Comparison of ENCODE assay signal across 26 cellular contexts in genomic region chr17:44147812-44148211, GRCh38. TPM values are rescaled to one million over a fixed set of nuclear protein-coding genes. Genes with fewer than 3 reads are reported as not detected.
"Had no signal": no experiment of that assay in that cellular context is flagged by ENCODE, and none has a peak within 500 bp of the region (broad histone marks: within the 10 kb centered on the region; RNA-seq: fewer than 3 reads in every experiment).

No MANE protein-coding gene starts in this region.

- H3K4me3 Mint-ChIP-seq: activated CD4-positive, alpha-beta T cell treated with anti-CD3 and anti-CD28 coated beads for 36 hours; activated T-cell treated with anti-CD3 and anti-CD28 coated beads, Interleukin-2, amount 50 U/mL, for 72 hours; nephron; stimulated activated naive B cell treated with anti-CD40 and anti-IgM and Interleukin-4, amounts not matched to agents 10 μg/mL and 1 μg/mL and 100 μg/mL, for 72 hours had no signal

- H3K9me3 ChIP-seq: left lung, neutrophil, transverse colon had no signal

- H3K9me3 Mint-ChIP-seq: activated naive CD4-positive, alpha-beta T cell treated with anti-CD3 and anti-CD28 coated beads, Interleukin-2, amount 50 U/mL, for 72 hours; activated T-cell treated with anti-CD3 and anti-CD28 coated beads, Interleukin-2, amount 50 U/mL, for 72 hours; nephron; stimulated activated naive B cell treated with anti-CD40 and anti-IgM and Interleukin-4, amounts not matched to agents 10 μg/mL and 1 μg/mL and 100 μg/mL, for 72 hours had no signal

- DNase-seq: activated CD4-positive, alpha-beta T cell treated with anti-CD3 and anti-CD28 coated beads for 36 hours; activated CD4-positive, CD25-positive, alpha-beta regulatory T cell; activated naive CD4-positive, alpha-beta T cell; activated T-cell treated with anti-CD3 and anti-CD28 coated beads for 4 hours; activated T-cell treated with anti-CD3 and anti-CD28 coated beads, Interleukin-2, amount 50 U/mL, for 72 hours; cerebellar nuclear complex; dorsolateral prefrontal cortex; effector memory CD4-positive, alpha-beta T cell; erythroblast; head of caudate nucleus; retina; stimulated activated CD4-positive, alpha-beta T cell treated with anti-CD3 and anti-CD28 coated beads, Interleukin-15, amount 100 ng/mL, for 24 hours; stimulated activated CD4-positive, alpha-beta T cell treated with anti-CD3 and anti-CD28 coated beads, Interleukin-2, amount 100 ng/mL, for 24 hours; stimulated activated naive B cell treated with anti-CD40 and anti-IgM and Interleukin-4, amounts not matched to agents 10 μg/mL and 1 μg/mL and 100 μg/mL, for 72 hours; transverse colon had no signal

- H3K27me3 Mint-ChIP-seq: activated CD4-positive, alpha-beta T cell treated with anti-CD3 and anti-CD28 coated beads for 36 hours; stimulated activated naive B cell treated with anti-CD40 and anti-IgM and Interleukin-4, amounts not matched to agents 10 μg/mL and 1 μg/mL and 100 μg/mL, for 72 hours had no signal

- H3K27ac Mint-ChIP-seq: activated CD4-positive, alpha-beta T cell treated with anti-CD3 and anti-CD28 coated beads for 36 hours; activated T-cell treated with anti-CD3 and anti-CD28 coated beads, Interleukin-2, amount 50 U/mL, for 72 hours; nephron; stimulated activated naive B cell treated with anti-CD40 and anti-IgM and Interleukin-4, amounts not matched to agents 10 μg/mL and 1 μg/mL and 100 μg/mL, for 72 hours had no signal

- ATAC-seq: activated CD4-positive, alpha-beta T cell treated with anti-CD3 and anti-CD28 coated beads for 36 hours; activated naive CD4-positive, alpha-beta T cell treated with anti-CD3 and anti-CD28 coated beads, Interleukin-2, amount 50 U/mL, for 72 hours; activated T-cell treated with anti-CD3 and anti-CD28 coated beads, Interleukin-2, amount 50 U/mL, for 72 hours; left lung; stimulated activated naive B cell treated with anti-CD40 and anti-IgM and Interleukin-4, amounts not matched to agents 10 μg/mL and 1 μg/mL and 100 μg/mL, for 72 hours had no signal

- H3K27ac ChIP-seq: coronary artery, dorsolateral prefrontal cortex, left lung, transverse colon had no signal

- H3K36me3 ChIP-seq: left lung, transverse colon had no signal

- H3K27me3 ChIP-seq: dorsolateral prefrontal cortex, left lung, neutrophil, transverse colon had no signal

- H3K4me3 ChIP-seq: coronary artery, dorsolateral prefrontal cortex, left lung, transverse colon had no signal

RNA-seq across cellular contexts. Expression of gene ASB16, which starts 22.7 kb away (rescaled TPM):
- total RNA-seq: bronchial epithelial cell; kidney epithelial cell; left lung; lung microvascular endothelial cell; osteocyte; T-helper 1 cell treated with Interleukin-12 subunit alpha and Interleukin-12 subunit beta and Interleukin-4 antibody, amounts not matched to agents 30 ng/mL and 1 ng/mL, for 36 hours; temporal lobe had no signal
